ENCODE assay signal across 8 cellular contexts in genomic region chr5:33588654-33589372, GRCh38.
DNase-seq lines count a peak whose midpoint lies in the region; ATAC-seq and TF ChIP-seq lines count a peak whose summit lies in the region.

No MANE protein-coding gene starts in this region.

- dilution Hi-C loops in mammary epithelial cell (cut with HindIII; ENCODE audit: low sequenced_read_pairs): no loop called here

- no peaks in the 10 kb centered on the region for H3K27me3 Mint-ChIP-seq in progenitor cell of endocrine pancreas

- H3K36me3 Mint-ChIP-seq in progenitor cell of endocrine pancreas (ENCODE audit: insufficient read depth): no peaks in the 10 kb centered on the region

- H3K4me1 Mint-ChIP-seq in progenitor cell of endocrine pancreas (ENCODE audit: low read depth): no peaks in the 10 kb centered on the region

- no peak overlapping the region for H3K4me2 ChIP-seq in mammary epithelial cell (ENCODE audit: insufficient read depth, low read depth, low read length)

- H3K79me2 ChIP-seq in mammary epithelial cell (ENCODE audit: insufficient read depth, low read length): no peaks in the 10 kb centered on the region

- no peak overlapping the region for H3K4me3 ChIP-seq in GM12875 (ENCODE audit: low read depth, low read length)
- no peak overlapping the region for H3K4me3 ChIP-seq in SJCRH30
- no peak overlapping the region for H3K4me3 ChIP-seq in mammary epithelial cell (replicated peaks in 1 of 3; ENCODE audit: insufficient read depth in 1 of 3, low read depth in 2 of 3, low read length in 3 of 3)
- H3K4me3 ChIP-seq in dorsolateral prefrontal cortex: no peak overlapping the region

- H2AFZ ChIP-seq in mammary epithelial cell (ENCODE audit: low read depth, low read length): no peak overlapping the region

- H3K9me3 ChIP-seq in SJCRH30 (replicated peaks) (no peaks in the 10 kb centered on the region), mammary epithelial cell (replicated peaks; ENCODE audit: insufficient read depth, low read length) (no peaks in the 10 kb centered on the region)

- ATAC-seq in HG02852 (IDR thresholded peaks at IDR 0.05; ENCODE audit: unreplicated experiment): peak; percentile 61

- H4K20me1 ChIP-seq in mammary epithelial cell (ENCODE audit: insufficient read depth, low read length): no peaks in the 10 kb centered on the region

- in situ Hi-C loops in mammary epithelial cell (cut with MboI; ENCODE audit: low sequenced_read_pairs in 2 of 2): no loop called here

- no TSS peak for BruUV-seq in mammary epithelial cell (replicated peaks; lab: Mats Ljungman, UMichigan)

- H3K4me1 ChIP-seq in SJCRH30 (no peaks in the 10 kb centered on the region), mammary epithelial cell (ENCODE audit: insufficient read depth, low read length) (no peaks in the 10 kb centered on the region)

- no peak overlapping the region for H3K27ac ChIP-seq in SJCRH30
- H3K27ac ChIP-seq in mammary epithelial cell (ENCODE audit: insufficient read depth, low read depth, low read length): no peak overlapping the region
- no peak overlapping the region for H3K27ac ChIP-seq in dorsolateral prefrontal cortex

- H3K4me3 Mint-ChIP-seq in progenitor cell of endocrine pancreas (ENCODE audit: low read depth): no peak overlapping the region

- intact Hi-C loops in mammary epithelial cell (cut with micrococcal nuclease) (loop anchor here (1.0 kb wide), 1 partner anchor 345 kb away; no protein-coding TSS in a partner anchor), dorsolateral prefrontal cortex (cut with DNase I) (no loop called here)

- peak; percentile 19 to 41 for DNase-seq in SJCRH30
- DNase-seq in mammary epithelial cell: no peak
- DNase-seq in progenitor cell of endocrine pancreas (ENCODE audit: low spot score, unreplicated experiment): peak; percentile 11
- DNase-seq in dorsolateral prefrontal cortex: no peak
- DNase-seq in NCI-H510A (lab: John Stamatoyannopoulos, UW): no peak
- no peak for DNase-seq in NCI-H1105 (lab: John Stamatoyannopoulos, UW)

- no peaks in the 10 kb centered on the region for H3K27me3 ChIP-seq in SJCRH30
- no peaks in the 10 kb centered on the region for H3K27me3 ChIP-seq in mammary epithelial cell (ENCODE audit: insufficient read depth, low read length)
- H3K27me3 ChIP-seq in dorsolateral prefrontal cortex: no peaks in the 10 kb centered on the region

- H3K9me3 Mint-ChIP-seq in progenitor cell of endocrine pancreas (ENCODE audit: low read depth): no peaks in the 10 kb centered on the region

- H3K9ac ChIP-seq in mammary epithelial cell (ENCODE audit: insufficient read depth, low read length): no peak overlapping the region

- peak; percentile 80 for TF ChIP-seq CTCF in GM12875 (IDR thresholded peaks at IDR 0.05; ENCODE audit: borderline replicate concordance, insufficient read depth, low read depth, low read length)
- TF ChIP-seq CTCF in mammary epithelial cell (conservative IDR thresholded peaks at IDR 0.05 in 1 of 2, IDR thresholded peaks at IDR 0.05 in 1 of 2; ENCODE audit: extremely low read depth in 1 of 2, insufficient read depth in 1 of 2, low read depth in 1 of 2, low read length in 2 of 2): peak; percentile 45 to 59
- peak; percentile 61 for TF ChIP-seq CTCF in progenitor cell of endocrine pancreas (IDR thresholded peaks at IDR 0.05; ENCODE audit: unreplicated experiment)
- peak in 15 of 56 donors; percentile 9 to 25 (median 14) for TF ChIP-seq CTCF in dorsolateral prefrontal cortex (IDR thresholded peaks at IDR 0.05 in 54 of 56, conservative IDR thresholded peaks at IDR 0.05 in 2 of 56; ENCODE audit: low read depth in 1 of 56, partially characterized antibody in 56 of 56)

- 68% methylated on average over 6 of the region's 16 CpGs for WGBS in mammary epithelial cell (ENCODE audit: low coverage, missing lambda C conversion rate)

- H3K36me3 ChIP-seq in SJCRH30 (no peaks in the 10 kb centered on the region), mammary epithelial cell (ENCODE audit: insufficient read depth, low read length) (no peaks in the 10 kb centered on the region)

- CTCF ChIA-PET in mammary epithelial cell (lab: Charles Lee; ENCODE audit: low non-redundant PET): no interaction called here

- no peak overlapping the region for H3K27ac Mint-ChIP-seq in progenitor cell of endocrine pancreas

Comparison
In these comparisons a context has a peak if more than half of its experiments do, and no peak if none do; other contexts are left out.
1. DNase-seq: peak in SJCRH30 (2 of 2) and progenitor cell of endocrine pancreas (single experiment); none in mammary epithelial cell (single experiment), dorsolateral prefrontal cortex (0 of 10), NCI-H510A (single experiment) and NCI-H1105 (single experiment).